Comparison of ENCODE assay signal across 23 cellular contexts in the genomic region with DNA sequence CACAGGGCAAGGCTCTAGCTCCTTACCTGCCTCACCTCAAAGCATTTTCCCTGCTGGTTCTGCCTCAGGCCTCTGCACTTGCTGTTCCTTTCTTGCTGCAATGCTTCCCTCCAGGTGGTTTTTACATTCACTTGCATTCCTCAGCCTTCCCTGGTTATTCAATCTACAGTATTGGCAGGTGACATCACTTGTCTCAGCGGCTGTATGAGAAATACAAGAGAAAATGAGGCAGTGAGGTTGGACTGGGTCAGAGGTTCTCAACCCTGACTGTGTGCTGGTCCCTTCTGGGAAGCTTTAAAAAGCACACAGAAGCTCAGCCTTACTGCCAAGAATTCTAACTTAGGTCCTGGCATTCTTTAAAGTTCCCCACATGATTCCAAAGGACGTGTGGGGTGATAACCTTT. TPM values are rescaled to one million over a fixed set of nuclear protein-coding genes. Genes with fewer than 3 reads are reported as not detected.
A peak's percentile ranks its signal among the peaks of the same experiment; 100 is the strongest.
DNase-seq lines count a peak whose midpoint lies in the region; ATAC-seq and TF ChIP-seq lines count a peak whose summit lies in the region.
"Had no signal": no experiment of that assay in that cellular context is flagged by ENCODE, and none has a peak within 500 bp of the region (broad histone marks: within the 10 kb centered on the region; RNA-seq: fewer than 3 reads in every experiment).

No MANE protein-coding gene starts in this region.

- H2AK5ac ChIP-seq in trophoblast cell (ENCODE audit: low read length), result no peak overlapping the region

- POLR2A ChIA-PET in WTC11 (lab: Charles Lee), result interaction anchor here (0.5 to 0.6 kb wide), 2 partner anchors 22 to 32 kb away, joined by 4 read pairs; partner anchors contain the start of gene ERICH6

- H3K27ac ChIP-seq in hepatocyte (peak overlapping the region; percentile 10), trophoblast cell (ENCODE audit: low read depth, low read length) (peak overlapping the region; percentile 88)
- H3K27ac ChIP-seq: dorsolateral prefrontal cortex, gastrocnemius medialis had no signal

- peaks cover 25% of the 10 kb centered on the region for H3K4me1 Mint-ChIP-seq in WTC11

- peak overlapping the region; percentile 78 for H3K14ac ChIP-seq in trophoblast cell (ENCODE audit: low read length)

- H4K91ac ChIP-seq in trophoblast cell (ENCODE audit: low read depth, low read length), result peak overlapping the region; percentile 76

- H3K4me2 ChIP-seq in hepatocyte (no peak overlapping the region), trophoblast cell (ENCODE audit: low read length) (no peak overlapping the region)

- TF ChIP-seq CTCF in WTC11 (IDR thresholded peaks at IDR 0.05) (no peak), hepatocyte (IDR thresholded peaks at IDR 0.05; ENCODE audit: poor library complexity) (no peak)

- H3K23ac ChIP-seq in trophoblast cell (ENCODE audit: low read length), result no peak overlapping the region

- H3K79me1 ChIP-seq in trophoblast cell (ENCODE audit: low read length), result peaks cover 20% of the 10 kb centered on the region

- peak overlapping the region; percentile 52 for H2BK120ac ChIP-seq in trophoblast cell (ENCODE audit: insufficient read depth, low read length, poor library complexity)

- H3K79me2 ChIP-seq in hepatocyte (peaks cover 14% of the 10 kb centered on the region), trophoblast cell (ENCODE audit: control insufficient read depth, insufficient read depth, low read length, poor library complexity) (peaks cover 6% of the 10 kb centered on the region)

- peak; percentile 40 for DNase-seq in activated CD8-positive, alpha-beta memory T cell treated with anti-CD3 and anti-CD28 coated beads, Interleukin-2, amount 50 U/mL, for 48 hours
- DNase-seq in activated CD8-positive, alpha-beta memory T cell treated with anti-CD3 and anti-CD28 coated beads, Interleukin-2, amount 50 U/mL, for 4 hours, result no peak
- DNase-seq in WTC11 (ENCODE audit: low spot score), result peak; percentile 18
- DNase-seq in hepatocyte (ENCODE audit: low spot score), result no peak
- DNase-seq in trophoblast cell, result peak; percentile 94 to 97
- no peak for DNase-seq in superior temporal gyrus (ENCODE audit: extremely low spot score)
- DNase-seq: activated CD4-positive, alpha-beta T cell treated with anti-CD3 and anti-CD28 coated beads for 4 hours; activated gamma-delta T cell; BE2C; COR-L47; dorsolateral prefrontal cortex; gastrocnemius medialis; NCI-H2081 treated with DMSO at 0.1 percent for 48 hours; NCI-H510A treated with DMSO at 0.1 percent for 48 hours; nucleus accumbens; stimulated activated CD4-positive, alpha-beta T cell treated with anti-CD3 and anti-CD28 coated beads, Interleukin-12 subunit alpha, Interleukin-12 subunit beta, amount 100 ng/mL, for 4 hours had no signal

- no peak overlapping the region for H3K18ac ChIP-seq in trophoblast cell (ENCODE audit: low read length)

- H3K9me2 ChIP-seq in hepatocyte (replicated peaks; ENCODE audit: insufficient read depth), result no peaks in the 10 kb centered on the region

- H2AFZ ChIP-seq in hepatocyte (no peak overlapping the region), trophoblast cell (ENCODE audit: insufficient read depth, low read length, poor library complexity) (no peak overlapping the region)

- peak overlapping the region; percentile 6 for H2BK12ac ChIP-seq in trophoblast cell (ENCODE audit: low read length)

- no peaks in the 10 kb centered on the region for H3K9me3 ChIP-seq in hepatocyte (ENCODE audit: low read depth)
- H3K9me3 ChIP-seq in trophoblast cell (ENCODE audit: insufficient read depth, low read depth, low read length), result no peaks in the 10 kb centered on the region
- H3K9me3 ChIP-seq: BE2C, gastrocnemius medialis had no signal

- H3K4me1 ChIP-seq in hepatocyte (ENCODE audit: insufficient read depth) (peaks cover 33% of the 10 kb centered on the region), trophoblast cell (ENCODE audit: control insufficient read depth in 1 of 2, insufficient read depth in 2 of 2, low read length in 2 of 2) (peaks cover 21 to 22% of the 10 kb centered on the region in 2 experiments)

- peak overlapping the region; percentile 28; the same call in 1 of the 2 replicates for H3K27ac Mint-ChIP-seq in WTC11

- no peak overlapping the region for H4K8ac ChIP-seq in trophoblast cell (ENCODE audit: low read depth, low read length)

- H3K4ac ChIP-seq in trophoblast cell (ENCODE audit: low read depth, low read length), result no peak overlapping the region

- no peaks in the 10 kb centered on the region for H4K20me1 ChIP-seq in hepatocyte (ENCODE audit: insufficient read depth, poor library complexity, severe bottlenecking)

- H3K36me3 ChIP-seq in hepatocyte (replicated peaks; ENCODE audit: insufficient read depth, low read depth) (no peaks in the 10 kb centered on the region), trophoblast cell (ENCODE audit: control insufficient read depth in 1 of 2, insufficient read depth in 2 of 2, low read length in 2 of 2) (peaks cover 0 to 6% of the 10 kb centered on the region in 2 experiments)

- CTCF ChIA-PET in WTC11 (lab: Charles Lee), result interaction anchor here (0.6 to 1.8 kb wide), 4 partner anchors 26 to 508 kb away, joined by 3 to 10 read pairs (median 4); partner anchors contain the start of gene SIAH2

- H3K4me3 Mint-ChIP-seq in WTC11, result no peak overlapping the region
- H3K4me3 Mint-ChIP-seq: central memory CD8-positive, alpha-beta T cell had no signal

- H3K9me3 Mint-ChIP-seq in WTC11, result no peaks in the 10 kb centered on the region
- H3K9me3 Mint-ChIP-seq: central memory CD8-positive, alpha-beta T cell had no signal

- H3K9ac ChIP-seq in trophoblast cell (ENCODE audit: low read length), result no peak overlapping the region

- 40% methylated on average over 2 of the region's 2 CpGs for WGBS in hepatocyte (ENCODE audit: low lambda C conversion rate, missing lambda C conversion rate)
- no CpG with 5 or more reads among the region's 2 CpGs for WGBS in trophoblast cell (ENCODE audit: extremely low coverage, insufficient coverage, insufficient read length)

- peak; percentile 76 for ATAC-seq in WTC11
- ATAC-seq in GM19452 (IDR thresholded peaks at IDR 0.05; ENCODE audit: unreplicated experiment), result no peak
- no peak for ATAC-seq in HG03097 (IDR thresholded peaks at IDR 0.05; ENCODE audit: low FRiP score, unreplicated experiment)
- ATAC-seq: esophagus mucosa, gastrocnemius medialis had no signal

- no peaks in the 10 kb centered on the region for H3K27me3 Mint-ChIP-seq in WTC11 (ENCODE audit: low read depth)
- H3K27me3 Mint-ChIP-seq: central memory CD8-positive, alpha-beta T cell had no signal

- peak overlapping the region; percentile 87 for H2BK5ac ChIP-seq in trophoblast cell (ENCODE audit: low read depth, low read length, poor library complexity)

- H4K12ac ChIP-seq in trophoblast cell (ENCODE audit: low read depth, low read length), result no peak overlapping the region

- H3K4me3 ChIP-seq in hepatocyte, result no peak overlapping the region
- no peak overlapping the region for H3K4me3 ChIP-seq in trophoblast cell (ENCODE audit: low read depth, low read length)
- H3K4me3 ChIP-seq: dorsolateral prefrontal cortex, gastrocnemius medialis had no signal

- H3K27me3 ChIP-seq in hepatocyte (no peaks in the 10 kb centered on the region), trophoblast cell (ENCODE audit: insufficient read depth, low read length) (no peaks in the 10 kb centered on the region)
- H3K27me3 ChIP-seq: BE2C, dorsolateral prefrontal cortex, gastrocnemius medialis had no signal

- no peaks in the 10 kb centered on the region for H3K36me3 Mint-ChIP-seq in WTC11

TF ChIP-seq in WTC11, 78 proteins besides CTCF, POLR2A, EP300 and RAD21:
- TF ChIP-seq NR1H2 (CRISPR knock-in tag; IDR thresholded peaks at IDR 0.05) (no peak), PRRX2 (CRISPR knock-in tag; IDR thresholded peaks at IDR 0.05) (no peak), ZNF423 (CRISPR knock-in tag; IDR thresholded peaks at IDR 0.05) (peak; percentile 26; the same call in 1 of the 2 replicates)

RNA-seq across cellular contexts. Expression of gene SIAH2, which starts 26.7 kb away (rescaled TPM):
- total RNA-seq in WTC11 (2021) (15.8 to 17.1 TPM (median 15.9 TPM) in 3 replicates), hepatocyte (43.6 and 46.4 TPM in 2 replicates)
- polyA plus RNA-seq in hepatocyte, result 54.3 and 57.9 TPM in 2 replicates
- polyA plus RNA-seq in trophoblast cell (2013), result 85.5 and 90.6 TPM in 2 replicates

RNA-seq across cellular contexts. Expression of gene ERICH6, which starts 32.6 kb away (rescaled TPM):
- total RNA-seq in WTC11 (2021) (0.26 to 0.30 TPM in 2 of 3 replicates, not detected in the other), hepatocyte (not detected in 2 replicates)
- 0.61 TPM in 1 of 2 replicates, not detected in the other for polyA plus RNA-seq in hepatocyte
- polyA plus RNA-seq in trophoblast cell (2013), result 0.03 and 0.06 TPM in 2 replicates
- total RNA-seq: Daoy, esophagus mucosa, gastrocnemius medialis, lung microvascular endothelial cell had no signal
- polyA plus RNA-seq: urinary bladder had no signal

Comparison
In these comparisons a context has a peak if more than half of its experiments do, and no peak if none do; other contexts are left out.
1. DNase-seq: peak in activated CD8-positive, alpha-beta memory T cell treated with anti-CD3 and anti-CD28 coated beads, Interleukin-2, amount 50 U/mL, for 48 hours (single experiment), WTC11 (single experiment) and trophoblast cell (2 of 2); none in activated CD8-positive, alpha-beta memory T cell treated with anti-CD3 and anti-CD28 coated beads, Interleukin-2, amount 50 U/mL, for 4 hours (single experiment), hepatocyte (single experiment) and superior temporal gyrus (single experiment).